ENCODE assay signal across 9 cellular contexts in the genomic region with DNA sequence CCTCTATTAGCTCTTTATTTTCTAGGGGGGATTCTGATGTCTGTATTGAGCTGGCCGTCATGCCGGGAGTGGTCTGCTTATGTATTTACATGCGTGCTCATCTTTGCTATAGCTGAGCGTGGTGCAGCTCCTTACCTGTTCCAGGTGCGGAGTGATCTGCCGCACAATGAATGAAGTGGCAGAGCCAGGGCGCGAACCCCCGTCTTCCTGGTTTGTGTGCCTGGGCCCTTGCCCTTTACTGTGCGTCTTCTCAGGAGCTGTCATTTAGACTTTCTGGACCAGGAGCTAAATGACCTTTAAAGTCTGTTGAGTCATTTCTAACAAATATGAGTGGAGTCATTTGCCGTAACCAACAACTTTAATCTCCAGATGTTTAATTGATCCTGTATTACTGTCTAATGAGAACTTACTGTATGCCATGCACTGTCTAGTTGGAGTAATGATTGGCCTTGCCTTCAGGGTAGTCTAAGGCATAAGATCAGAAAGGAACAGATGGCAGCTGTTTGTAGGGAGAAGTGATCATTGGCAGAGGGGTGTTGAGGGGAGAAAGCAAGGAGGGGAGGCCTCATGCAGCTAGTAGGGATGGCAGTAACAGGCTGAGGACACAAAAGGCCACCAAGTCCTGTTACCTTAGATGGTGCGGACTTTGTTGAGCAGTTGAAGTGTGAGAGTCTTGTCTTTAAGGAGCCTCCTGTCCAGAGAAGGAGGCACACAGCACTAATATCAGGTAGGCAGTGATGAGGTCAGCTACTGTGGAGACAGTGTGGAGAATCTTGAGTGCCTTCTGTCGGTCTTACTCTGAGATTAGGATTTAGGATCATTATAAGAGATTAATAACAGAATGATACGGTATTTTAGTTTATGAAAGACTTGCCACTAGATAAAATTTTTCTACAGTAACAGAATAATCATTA. TPM values are rescaled to one million over a fixed set of nuclear protein-coding genes. Genes with fewer than 3 reads are reported as not detected.
DNase-seq lines count a peak whose midpoint lies in the region; ATAC-seq and TF ChIP-seq lines count a peak whose summit lies in the region.
"Had no signal": no experiment of that assay in that cellular context is flagged by ENCODE, and none has a peak within 500 bp of the region (broad histone marks: within the 10 kb centered on the region; RNA-seq: fewer than 3 reads in every experiment).

No MANE protein-coding gene starts in this region.

- H3K4me2 ChIP-seq in KMS-11 = peak overlapping the region; percentile 89; the same call in 1 of the 2 replicates

- peaks cover 23% of the 10 kb centered on the region for H4K20me1 ChIP-seq in KMS-11 (ENCODE audit: insufficient read depth)

- POLR2A ChIA-PET in RWPE1 (lab: Yijun Ruan, JAX; ENCODE audit: low non-redundant PET) = no interaction called here

- DNase-seq in DMS 273 treated with DMSO at 0.1 percent for 48 hours (lab: John Stamatoyannopoulos, UW) (peak; percentile 10), osteocyte (ENCODE audit: extremely low spot score, unreplicated experiment) (no peak), RWPE1 (ENCODE audit: low spot score) (no peak), AG08395 (ENCODE audit: low spot score) (no peak)

- H3K27me3 Mint-ChIP-seq in brain = peaks cover 3% of the 10 kb centered on the region
- H3K27me3 Mint-ChIP-seq in osteocyte (ENCODE audit: unreplicated experiment) = no peaks in the 10 kb centered on the region

- H3K4me3 Mint-ChIP-seq in brain = no peak overlapping the region
- no peak overlapping the region for H3K4me3 Mint-ChIP-seq in osteocyte (ENCODE audit: unreplicated experiment)

- H3K27ac ChIP-seq in KMS-11 (no peak overlapping the region), RWPE1 (no peak overlapping the region)
- H3K27ac ChIP-seq: cardiac muscle cell had no signal

- CTCF ChIA-PET in RWPE1 (lab: Yijun Ruan, JAX) = interaction anchor here (0.6 to 3.6 kb wide), 10 partner anchors 13 to 1822 kb away, joined by 3 to 30 read pairs (median 6); no protein-coding TSS in a partner anchor

- H3K27ac Mint-ChIP-seq in brain (peak overlapping the region in 3 of 5 experiments; percentile 54 to 83 (median 77)), osteocyte (ENCODE audit: unreplicated experiment) (peak overlapping the region; percentile 43)

- H3K36me3 ChIP-seq in KMS-11 (ENCODE audit: insufficient read depth) = no peaks in the 10 kb centered on the region
- H3K36me3 ChIP-seq: cardiac muscle cell had no signal

- peaks cover 82% of the 10 kb centered on the region for H3K4me1 Mint-ChIP-seq in brain
- H3K4me1 Mint-ChIP-seq in osteocyte (ENCODE audit: unreplicated experiment) = peaks cover 64% of the 10 kb centered on the region

- H2AFZ ChIP-seq in KMS-11 (ENCODE audit: low read depth) = no peak overlapping the region

- peaks cover 60% of the 10 kb centered on the region for H3K4me1 ChIP-seq in KMS-11 (ENCODE audit: low read depth, poor library complexity, severe bottlenecking)

- H3K9ac ChIP-seq in KMS-11 = no peak overlapping the region

- H3K9me3 Mint-ChIP-seq in brain (no peaks in the 10 kb centered on the region), osteocyte (ENCODE audit: unreplicated experiment) (no peaks in the 10 kb centered on the region)

- TF ChIP-seq CTCF in KMS-11 (conservative IDR thresholded peaks at IDR 0.05; ENCODE audit: low read depth, low read length) (no peak), brain (conservative IDR thresholded peaks at IDR 0.05) (no peak), osteocyte (IDR thresholded peaks at IDR 0.05) (no peak), RWPE1 (conservative IDR thresholded peaks at IDR 0.05; ENCODE audit: low read depth) (no peak)

- no peak for ATAC-seq in GM18873 (IDR thresholded peaks at IDR 0.05; ENCODE audit: low FRiP score, unreplicated experiment)

- no peaks in the 10 kb centered on the region for H3K36me3 Mint-ChIP-seq in brain
- peaks cover 4% of the 10 kb centered on the region for H3K36me3 Mint-ChIP-seq in osteocyte (ENCODE audit: unreplicated experiment)

- H3K4me3 ChIP-seq in KMS-11 (IDR thresholded peaks at IDR 0.05; ENCODE audit: insufficient read depth, low read depth, low read length) = no peak overlapping the region
- H3K4me3 ChIP-seq: cardiac muscle cell had no signal

- H3K27me3 ChIP-seq in KMS-11 (ENCODE audit: insufficient read depth, low read depth) = no peaks in the 10 kb centered on the region
- H3K27me3 ChIP-seq: cardiac muscle cell, esophagus muscularis mucosa had no signal

- peaks cover 44% of the 10 kb centered on the region for H3K79me2 ChIP-seq in KMS-11 (ENCODE audit: insufficient read depth, low read depth)

RNA-seq across cellular contexts. Expression of gene USP10, which starts 53.9 kb away (rescaled TPM):
- polyA plus RNA-seq in brain (ENCODE audit: insufficient read depth, low read depth, low replicate concordance) = 63.6 TPM
- 46.3 and 56.6 TPM in 2 replicates for total RNA-seq in osteocyte
